Comparison of ENCODE assay signal across 25 cellular contexts in the genomic region with DNA sequence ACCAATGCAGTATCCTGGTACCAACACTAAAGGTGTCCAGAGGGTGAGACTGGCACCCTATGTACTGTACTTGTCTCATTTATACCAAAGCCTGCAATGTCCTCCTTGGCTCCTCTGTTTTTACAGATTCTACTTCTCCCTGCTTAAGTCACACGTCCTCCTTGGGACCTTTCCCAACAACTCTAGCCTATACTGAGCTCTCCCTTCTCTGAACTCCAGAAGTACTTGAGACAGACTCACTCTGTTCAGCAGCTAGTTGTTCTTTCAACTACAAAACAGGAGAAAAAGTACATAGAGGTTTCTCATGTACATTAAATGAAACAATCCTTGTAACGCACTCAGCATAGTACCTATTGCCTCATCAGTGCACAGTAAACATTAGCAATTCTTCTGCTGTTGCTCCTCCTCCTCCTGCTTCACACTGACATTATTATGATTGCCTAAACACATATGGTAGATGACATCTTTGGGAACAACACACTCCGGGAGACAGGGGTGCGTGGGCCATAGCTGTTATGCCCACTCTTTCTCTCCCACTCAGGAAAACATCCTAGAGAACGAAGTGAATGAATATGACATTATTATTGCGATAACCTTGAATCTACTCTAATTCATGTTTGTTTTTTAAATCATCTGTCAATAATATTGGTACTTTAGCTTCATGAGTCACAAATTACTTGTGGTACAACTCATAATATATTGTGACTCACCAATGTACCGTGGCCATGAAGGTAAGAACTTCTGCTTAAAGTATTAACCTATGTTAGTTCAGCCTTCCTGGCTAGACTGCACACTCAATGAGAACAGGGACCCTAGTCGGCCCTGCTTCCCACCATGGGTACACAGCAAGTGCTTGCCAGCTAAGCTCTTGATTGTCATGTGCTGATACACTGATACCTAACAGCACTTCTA.
DNase-seq lines count a peak whose midpoint lies in the region; ATAC-seq, FAIRE-seq and TF ChIP-seq lines count a peak whose summit lies in the region.
"Had no signal": no experiment of that assay in that cellular context is flagged by ENCODE, and none has a peak within 500 bp of the region (broad histone marks: within the 10 kb centered on the region; RNA-seq: fewer than 3 reads in every experiment).

No MANE protein-coding gene starts in this region.

- DNase-seq in DND-41 (no peak), PC-3 (peak; percentile 81), choroid plexus epithelial cell (ENCODE audit: low read depth) (peak; percentile 61), keratinocyte (ENCODE audit: low read depth, low spot score) (peak; percentile 15), NCI-H1092 treated with DMSO at 0.1 percent for 48 hours (lab: John Stamatoyannopoulos, UW) (no peak), NAMALWA (ENCODE audit: low spot score) (no peak)
- no peak for DNase-seq in activated naive CD4-positive, alpha-beta T cell (lab: John Stamatoyannopoulos, UW)
- DNase-seq: activated CD4-positive, alpha-beta memory T cell treated with anti-CD3 and anti-CD28 coated beads for 36 hours; activated CD4-positive, CD25-positive, alpha-beta regulatory T cell; activated CD8-positive, alpha-beta memory T cell treated with anti-CD3 and anti-CD28 coated beads, Interleukin-2, amount 50 U/mL, for 48 hours; activated naive CD8-positive, alpha-beta T cell treated with anti-CD3 and anti-CD28 coated beads for 36 hours; C1 segment of cervical spinal cord; EL; erythroblast; HFFc6; KBM-7; kidney; NCI-H187 treated with DMSO at 0.1 percent for 48 hours; NCI-H748 treated with DMSO at 0.1 percent for 48 hours; pancreas; SHP77; stimulated activated naive CD8-positive, alpha-beta T cell treated with anti-CD3 and anti-CD28 coated beads, Interleukin-15, Interleukin-2, amounts not matched to agents 100 U/mL and 50 U/mL, for 24 hours had no signal

- H3K27me3 ChIP-seq in DND-41 (ENCODE audit: insufficient read depth, low read length, poor library complexity), result no peaks in the 10 kb centered on the region
- H3K27me3 ChIP-seq in PC-3 (ENCODE audit: low read length), result no peaks in the 10 kb centered on the region
- H3K27me3 ChIP-seq in keratinocyte (ENCODE audit: control insufficient read depth, extremely low read depth, insufficient read depth, low read length), result no peaks in the 10 kb centered on the region
- H3K27me3 ChIP-seq: ascending aorta, pancreas, right atrium auricular region had no signal

- H3K79me2 ChIP-seq in DND-41 (ENCODE audit: insufficient read depth, low read length) (no peaks in the 10 kb centered on the region), PC-3 (ENCODE audit: low read length) (no peaks in the 10 kb centered on the region), keratinocyte (ENCODE audit: control insufficient read depth, insufficient read depth, low read length) (no peaks in the 10 kb centered on the region)

- H3K9me1 ChIP-seq in keratinocyte (ENCODE audit: control insufficient read depth, extremely low read depth, insufficient read depth, low read length), result no peaks in the 10 kb centered on the region

- BruUV-seq in PC-3 (replicated peaks; lab: Mats Ljungman, UMichigan), result no TSS peak

- H3K9me2 ChIP-seq in PC-3 (replicated peaks; ENCODE audit: low read length), result no peaks in the 10 kb centered on the region

- H3K4me1 ChIP-seq in DND-41 (ENCODE audit: insufficient read depth, low read length) (peaks cover 52% of the 10 kb centered on the region), PC-3 (ENCODE audit: insufficient read depth, low read length) (peaks cover 23% of the 10 kb centered on the region), keratinocyte (ENCODE audit: control insufficient read depth, extremely low read depth, insufficient read depth, low read length) (peaks cover 13% of the 10 kb centered on the region)
- H3K4me1 ChIP-seq: ascending aorta, pancreas, right atrium auricular region had no signal

- H3K9me3 ChIP-seq in DND-41 (ENCODE audit: insufficient read depth, low read length, severe bottlenecking), result no peaks in the 10 kb centered on the region
- H3K9me3 ChIP-seq in PC-3 (ENCODE audit: low read length), result no peaks in the 10 kb centered on the region
- H3K9me3 ChIP-seq in keratinocyte (ENCODE audit: control insufficient read depth, low read depth, low read length), result no peaks in the 10 kb centered on the region
- H3K9me3 ChIP-seq: ascending aorta, pancreas had no signal

- dilution Hi-C loops in keratinocyte (cut with MboI; ENCODE audit: extremely low pct_ligation_motif_present, low sequenced_read_pairs), result no loop called here

- peak; percentile 92 for FAIRE-seq in keratinocyte (lab: Jason Lieb, UNC)
- FAIRE-seq: kidney, pancreas had no signal

- ATAC-seq in DND-41 (ENCODE audit: insufficient read depth, low read depth) (no peak), PC-3 (peak; percentile 89), GM19395 (IDR thresholded peaks at IDR 0.05; ENCODE audit: unreplicated experiment) (no peak)
- ATAC-seq: pancreas; stimulated activated naive CD8-positive, alpha-beta T cell treated with anti-CD3 and anti-CD28 coated beads, Interleukin-15, Interleukin-2, amounts not matched to agents 100 U/mL and 50 U/mL, for 24 hours had no signal

- H3K27ac ChIP-seq in DND-41 (ENCODE audit: low read length) (peak overlapping the region; percentile 83), PC-3 (ENCODE audit: low read length) (peak overlapping the region; percentile 62), keratinocyte (ENCODE audit: control insufficient read depth, insufficient read depth, low read length) (no peak overlapping the region)
- H3K27ac ChIP-seq: ascending aorta, pancreas, right atrium auricular region had no signal

- no peak for TF ChIP-seq CTCF in DND-41 (IDR thresholded peaks at IDR 0.05; ENCODE audit: borderline replicate concordance, extremely low read depth, low read length, poor library complexity, severe bottlenecking)
- TF ChIP-seq CTCF in PC-3 (conservative IDR thresholded peaks at IDR 0.05; ENCODE audit: low read depth, low read length), result no peak
- no peak for TF ChIP-seq CTCF in choroid plexus epithelial cell (conservative IDR thresholded peaks at IDR 0.05; ENCODE audit: low read depth, low read length)
- no peak for TF ChIP-seq CTCF in keratinocyte (optimal IDR thresholded peaks at IDR 0.05 in 1 of 3, IDR thresholded peaks at IDR 0.05 in 1 of 3, conservative IDR thresholded peaks at IDR 0.05 in 1 of 3; ENCODE audit: extremely low read depth in 1 of 3, insufficient read depth in 2 of 3, low read length in 3 of 3)

- POLR2A ChIA-PET in PC-3 (lab: Charles Lee; ENCODE audit: unreplicated experiment), result interaction anchor here (0.6 kb wide), 1 partner anchor 401 kb away, joined by 3 read pairs; no protein-coding TSS in a partner anchor

- H3K36me3 ChIP-seq in DND-41 (ENCODE audit: insufficient read depth, low read length), result no peaks in the 10 kb centered on the region
- no peaks in the 10 kb centered on the region for H3K36me3 ChIP-seq in PC-3 (ENCODE audit: low read depth, low read length)
- no peaks in the 10 kb centered on the region for H3K36me3 ChIP-seq in keratinocyte (ENCODE audit: control insufficient read depth in 2 of 2, extremely low read depth in 1 of 2, insufficient read depth in 2 of 2, low read length in 2 of 2)
- H3K36me3 ChIP-seq: ascending aorta, pancreas, right atrium auricular region had no signal

- CTCF ChIA-PET in PC-3 (lab: Charles Lee), result no interaction called here

- H3F3A ChIP-seq in PC-3 (ENCODE audit: low read length, unreplicated experiment), result no peaks in the 10 kb centered on the region

- no peak overlapping the region for H3K9ac ChIP-seq in DND-41 (ENCODE audit: low read depth, low read length)
- H3K9ac ChIP-seq in PC-3 (ENCODE audit: low read length), result no peak overlapping the region
- no peak overlapping the region for H3K9ac ChIP-seq in keratinocyte (ENCODE audit: control insufficient read depth, extremely low read depth, insufficient read depth, low read length)

- H4K20me1 ChIP-seq in DND-41 (ENCODE audit: insufficient read depth, low read length), result no peaks in the 10 kb centered on the region
- no peaks in the 10 kb centered on the region for H4K20me1 ChIP-seq in PC-3 (ENCODE audit: low read length)
- H4K20me1 ChIP-seq in keratinocyte (ENCODE audit: control insufficient read depth, extremely low read depth, insufficient read depth, low read length), result no peaks in the 10 kb centered on the region

- H3K4me3 ChIP-seq in DND-41 (ENCODE audit: low read depth in 1 of 2, low read length in 2 of 2), result no peak overlapping the region
- H3K4me3 ChIP-seq in PC-3 (ENCODE audit: low read length), result peak overlapping the region; percentile 34; the same call in 1 of the 2 replicates
- H3K4me3 ChIP-seq in choroid plexus epithelial cell (ENCODE audit: low read depth, low read length), result no peak overlapping the region
- H3K4me3 ChIP-seq in keratinocyte (ENCODE audit: control insufficient read depth in 2 of 3, extremely low read depth in 1 of 3, insufficient read depth in 2 of 3, low read depth in 1 of 3, low read length in 3 of 3), result no peak overlapping the region
- H3K4me3 ChIP-seq: ascending aorta, pancreas, right atrium auricular region had no signal

- no peak overlapping the region for H3K4me2 ChIP-seq in DND-41 (ENCODE audit: insufficient read depth, low read length)
- H3K4me2 ChIP-seq in PC-3 (ENCODE audit: low read length), result peak overlapping the region; percentile 65
- H3K4me2 ChIP-seq in keratinocyte (ENCODE audit: control insufficient read depth, extremely low read depth, insufficient read depth, low read depth, low read length), result no peak overlapping the region

- H2AFZ ChIP-seq in DND-41 (ENCODE audit: low read depth, low read length) (no peak overlapping the region), PC-3 (ENCODE audit: low read length) (no peak overlapping the region), keratinocyte (ENCODE audit: control insufficient read depth, low read length) (no peak overlapping the region)

- intact Hi-C loops in PC-3 (cut with micrococcal nuclease), result loop anchor here (1.0 to 2.0 kb wide), 2 partner anchors 13 to 115 kb away; no protein-coding TSS in a partner anchor

Comparison
In these comparisons a context has a peak if more than half of its experiments do, and no peak if none do; other contexts are left out.
1. DNase-seq: peak in PC-3 (single experiment), choroid plexus epithelial cell (single experiment) and keratinocyte (single experiment); none in DND-41 (single experiment), activated naive CD4-positive, alpha-beta T cell (0 of 4), NCI-H1092 treated with DMSO at 0.1 percent for 48 hours (single experiment) and NAMALWA (single experiment).